In genomic region chr4:76585897-76586360, GRCh38 we compare ENCODE assay signal across 7 cellular contexts.
DNase-seq lines count a peak whose midpoint lies in the region; ATAC-seq and FAIRE-seq lines count a peak whose summit lies in the region.

No MANE protein-coding gene starts in this region.

- peak; percentile 12 for DNase-seq in GM18507 (ENCODE audit: extremely low spot score, insufficient read length, low read depth)
- DNase-seq in NCI-H774 (lab: John Stamatoyannopoulos, UW): peak; percentile 82
- DNase-seq in cerebellum (ENCODE audit: low spot score): peak; percentile 89
- peak; percentile 89 for DNase-seq in kidney glomerular epithelial cell (lab: John Stamatoyannopoulos, UW)
- peak; percentile 5 for DNase-seq in stimulated activated CD4-positive, alpha-beta T cell treated with anti-CD3 and anti-CD28 coated beads, Interleukin-4, amount 100 ng/mL, for 1 hour
- no peak for DNase-seq in NCI-H2171 treated with DMSO at 0.1 percent for 48 hours (lab: John Stamatoyannopoulos, UW)

- ATAC-seq in HG02852 (IDR thresholded peaks at IDR 0.05; ENCODE audit: unreplicated experiment): peak; percentile 87

- FAIRE-seq in GM18507 (lab: Jason Lieb, UNC): no peak
